In genomic region chr18:48831113-48831759, GRCh38 we compare ENCODE assay signal across 13 cellular contexts.
DNase-seq lines count a peak whose midpoint lies in the region; ATAC-seq and TF ChIP-seq lines count a peak whose summit lies in the region.
"Had no signal": no experiment of that assay in that cellular context is flagged by ENCODE, and none has a peak within 500 bp of the region (broad histone marks: within the 10 kb centered on the region; RNA-seq: fewer than 3 reads in every experiment).

No MANE protein-coding gene starts in this region.

- no peak for TF ChIP-seq POLR2A in vagina (IDR thresholded peaks at IDR 0.05)

- H3K27me3 ChIP-seq in vagina (no peaks in the 10 kb centered on the region), SJCRH30 (no peaks in the 10 kb centered on the region)
- H3K27me3 ChIP-seq: heart left ventricle had no signal

- H3K27me3 Mint-ChIP-seq in natural killer cell (ENCODE audit: low read depth in 2 of 2) = no peaks in the 10 kb centered on the region

- peak overlapping the region; percentile 95 for H3K4me3 Mint-ChIP-seq in natural killer cell

- H3K9me3 ChIP-seq in vagina (no peaks in the 10 kb centered on the region), SJCRH30 (replicated peaks) (no peaks in the 10 kb centered on the region)
- H3K9me3 ChIP-seq: heart left ventricle had no signal

- H3K4me3 ChIP-seq in vagina = no peak overlapping the region
- no peak overlapping the region for H3K4me3 ChIP-seq in SJCRH30
- H3K4me3 ChIP-seq: heart left ventricle had no signal

- H3K36me3 Mint-ChIP-seq in natural killer cell = no peaks in the 10 kb centered on the region

- ATAC-seq in left ventricle myocardium superior = no peak
- no peak for ATAC-seq in natural killer cell
- ATAC-seq: activated T-cell treated with anti-CD3 and anti-CD28 coated beads, Interleukin-2, amount 50 U/mL, for 72 hours; HCT116; heart left ventricle; left lobe of liver had no signal

- H3K9me3 Mint-ChIP-seq in natural killer cell = no peaks in the 10 kb centered on the region
- H3K9me3 Mint-ChIP-seq: activated T-cell treated with anti-CD3 and anti-CD28 coated beads, Interleukin-2, amount 50 U/mL, for 72 hours had no signal

- intact Hi-C loops in cardiac septum (cut with DNase I) = no loop called here
- intact Hi-C loops in left ventricle myocardium superior (cut with micrococcal nuclease) = no loop called here
- intact Hi-C loops in natural killer cell (cut with micrococcal nuclease) = loop anchor here (5.0 to 10.0 kb wide), 3 partner anchors 34 to 984 kb away; partner anchors contain the start of gene ACAA2
- intact Hi-C loops in vagina (cut with DNase I) = no loop called here

- H3K4me1 ChIP-seq in vagina (peaks cover 59% of the 10 kb centered on the region), SJCRH30 (peaks cover 28% of the 10 kb centered on the region)

- H3K36me3 ChIP-seq in vagina = no peaks in the 10 kb centered on the region
- no peaks in the 10 kb centered on the region for H3K36me3 ChIP-seq in SJCRH30

- peaks cover 78 to 96% of the 10 kb centered on the region in 2 donors for H3K4me1 Mint-ChIP-seq in natural killer cell

- TF ChIP-seq CTCF in natural killer cell (IDR thresholded peaks at IDR 0.05) (no peak), vagina (IDR thresholded peaks at IDR 0.05) (no peak)

- DNase-seq in cardiac septum (ENCODE audit: low spot score) = peak; percentile 47
- no peak for DNase-seq in left ventricle myocardium superior
- peak; percentile 13 to 15 for DNase-seq in activated T-cell treated with anti-CD3 and anti-CD28 coated beads, Interleukin-2, amount 50 U/mL, for 48 hours
- peak; percentile 10 for DNase-seq in natural killer cell
- DNase-seq in vagina (ENCODE audit: extremely low spot score in 2 of 2) = peak; percentile 70 to 92
- no peak for DNase-seq in SJCRH30
- DNase-seq in HK-2 (ENCODE audit: unreplicated experiment) = no peak
- DNase-seq in NCI-H510A (lab: John Stamatoyannopoulos, UW) = no peak
- DNase-seq: T1000 had no signal

- H3K27ac ChIP-seq in vagina = no peak overlapping the region
- H3K27ac ChIP-seq in SJCRH30 = no peak overlapping the region
- H3K27ac ChIP-seq: heart left ventricle had no signal

- H3K27ac Mint-ChIP-seq in natural killer cell = peak overlapping the region; percentile 94 to 100
- H3K27ac Mint-ChIP-seq: activated T-cell treated with anti-CD3 and anti-CD28 coated beads, Interleukin-2, amount 50 U/mL, for 72 hours had no signal

Comparison
In these comparisons a context has a peak if more than half of its experiments do, and no peak if none do; other contexts are left out.
1. DNase-seq: peak in cardiac septum (single experiment), activated T-cell treated with anti-CD3 and anti-CD28 coated beads, Interleukin-2, amount 50 U/mL, for 48 hours (2 of 2), natural killer cell (single experiment) and vagina (2 of 2); none in left ventricle myocardium superior (single experiment), SJCRH30 (0 of 2), HK-2 (single experiment) and NCI-H510A (single experiment).